1 cellular context compared by ENCODE assay signal in the genomic region with DNA sequence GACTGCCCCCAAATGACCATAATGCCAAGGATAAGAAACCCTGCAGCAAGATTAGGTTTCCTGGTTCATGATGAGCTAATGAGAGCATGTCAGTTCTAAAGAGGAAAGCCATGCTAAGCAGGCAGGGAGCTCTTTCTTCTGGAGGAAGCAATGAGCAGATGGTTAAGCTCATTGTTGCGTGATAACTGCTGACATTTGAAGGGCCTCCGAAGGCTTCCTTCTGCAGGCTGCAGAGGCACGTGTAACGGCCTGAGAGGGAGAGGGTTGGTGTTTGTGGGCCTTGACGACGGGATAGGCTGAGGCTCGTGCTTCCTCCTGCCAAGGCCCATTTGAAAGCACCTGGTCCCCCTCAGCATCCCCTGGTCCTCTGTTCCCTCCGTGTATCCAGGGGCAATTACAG.
TF ChIP-seq lines count a peak whose summit lies in the region.

No MANE protein-coding gene starts in this region.

TF ChIP-seq in SK-N-SH, 30 proteins besides CTCF, POLR2A, EP300 and RAD21 (continued from another document):
- TF ChIP-seq, protein P1, sequence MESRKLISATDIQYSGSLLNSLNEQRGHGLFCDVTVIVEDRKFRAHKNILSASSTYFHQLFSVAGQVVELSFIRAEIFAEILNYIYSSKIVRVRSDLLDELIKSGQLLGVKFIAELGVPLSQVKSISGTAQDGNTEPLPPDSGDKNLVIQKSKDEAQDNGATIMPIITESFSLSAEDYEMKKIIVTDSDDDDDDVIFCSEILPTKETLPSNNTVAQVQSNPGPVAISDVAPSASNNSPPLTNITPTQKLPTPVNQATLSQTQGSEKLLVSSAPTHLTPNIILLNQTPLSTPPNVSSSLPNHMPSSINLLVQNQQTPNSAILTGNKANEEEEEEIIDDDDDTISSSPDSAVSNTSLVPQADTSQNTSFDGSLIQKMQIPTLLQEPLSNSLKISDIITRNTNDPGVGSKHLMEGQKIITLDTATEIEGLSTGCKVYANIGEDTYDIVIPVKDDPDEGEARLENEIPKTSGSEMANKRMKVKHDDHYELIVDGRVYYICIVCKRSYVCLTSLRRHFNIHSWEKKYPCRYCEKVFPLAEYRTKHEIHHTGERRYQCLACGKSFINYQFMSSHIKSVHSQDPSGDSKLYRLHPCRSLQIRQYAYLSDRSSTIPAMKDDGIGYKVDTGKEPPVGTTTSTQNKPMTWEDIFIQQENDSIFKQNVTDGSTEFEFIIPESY (IDR thresholded peaks at IDR 0.05; ENCODE audit: borderline replicate concordance, low read depth): no peak
- no peak for TF ChIP-seq TEAD4 (IDR thresholded peaks at IDR 0.05; ENCODE audit: borderline replicate concordance, insufficient read depth)
- TF ChIP-seq JUND (IDR thresholded peaks at IDR 0.05): no peak
- no peak for TF ChIP-seq TAF1 (IDR thresholded peaks at IDR 0.05; ENCODE audit: borderline replicate concordance, low read depth, low read length)
- TF ChIP-seq ELF1 (IDR thresholded peaks at IDR 0.05): no peak
- TF ChIP-seq, protein P2, sequence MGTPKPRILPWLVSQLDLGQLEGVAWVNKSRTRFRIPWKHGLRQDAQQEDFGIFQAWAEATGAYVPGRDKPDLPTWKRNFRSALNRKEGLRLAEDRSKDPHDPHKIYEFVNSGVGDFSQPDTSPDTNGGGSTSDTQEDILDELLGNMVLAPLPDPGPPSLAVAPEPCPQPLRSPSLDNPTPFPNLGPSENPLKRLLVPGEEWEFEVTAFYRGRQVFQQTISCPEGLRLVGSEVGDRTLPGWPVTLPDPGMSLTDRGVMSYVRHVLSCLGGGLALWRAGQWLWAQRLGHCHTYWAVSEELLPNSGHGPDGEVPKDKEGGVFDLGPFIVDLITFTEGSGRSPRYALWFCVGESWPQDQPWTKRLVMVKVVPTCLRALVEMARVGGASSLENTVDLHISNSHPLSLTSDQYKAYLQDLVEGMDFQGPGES (IDR thresholded peaks at IDR 0.05; ENCODE audit: low read depth, low read length): no peak
- TF ChIP-seq FOSL2 (IDR thresholded peaks at IDR 0.05; ENCODE audit: borderline replicate concordance, low read depth): no peak
- no peak for TF ChIP-seq TCF12 (IDR thresholded peaks at IDR 0.05)
- TF ChIP-seq GABPA (IDR thresholded peaks at IDR 0.05; ENCODE audit: low read depth): no peak
